ENCODE assay signal across 9 cellular contexts in the genomic region with DNA sequence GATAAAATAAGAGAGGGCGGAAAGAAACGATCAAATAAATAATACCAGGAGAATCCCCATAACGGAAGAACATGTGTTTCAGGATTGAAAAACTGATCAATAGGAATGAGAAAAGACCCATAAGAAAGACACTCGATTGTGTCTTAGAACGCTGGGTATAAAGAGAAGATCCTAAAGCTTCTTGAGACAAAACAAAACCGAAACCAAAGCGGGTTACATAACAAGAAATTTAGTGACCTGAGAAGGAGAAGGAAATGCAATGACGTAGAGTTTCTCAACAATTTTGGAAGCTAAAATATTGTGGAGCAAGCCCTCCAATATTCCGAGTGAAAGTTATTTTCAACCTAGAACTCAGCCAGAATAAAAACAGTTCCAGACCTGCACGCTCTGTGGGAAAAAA.
DNase-seq lines count a peak whose midpoint lies in the region; ATAC-seq and TF ChIP-seq lines count a peak whose summit lies in the region.
"Had no signal": no experiment of that assay in that cellular context is flagged by ENCODE, and none has a peak within 500 bp of the region (broad histone marks: within the 10 kb centered on the region; RNA-seq: fewer than 3 reads in every experiment).

No MANE protein-coding gene starts in this region.

- no peaks in the 10 kb centered on the region for H3K9me3 ChIP-seq in SK-N-SH

- peaks cover 2 to 9% of the 10 kb centered on the region in 2 experiments for H3K36me3 ChIP-seq in SK-N-SH (replicated peaks in 1 of 2; ENCODE audit: control insufficient read depth in 1 of 2, insufficient read depth in 2 of 2, low read length in 1 of 2)

- CTCF ChIA-PET in SK-N-SH (lab: Yijun Ruan, JAX): interaction anchor here (1.3 kb wide), 1 partner anchor 114 kb away, joined by 3 read pairs; no protein-coding TSS in a partner anchor

- H4K20me1 ChIP-seq in SK-N-SH (ENCODE audit: insufficient read depth): no peaks in the 10 kb centered on the region

- peak overlapping the region; percentile 72 for H3K9ac ChIP-seq in SK-N-SH

- peaks cover 4% of the 10 kb centered on the region for H3K4me1 Mint-ChIP-seq in glutamatergic neuron (ENCODE audit: low read depth, unreplicated experiment)

- peak; percentile 37 for DNase-seq in AG10803 (ENCODE audit: low read depth)
- no peak for DNase-seq in SK-N-SH
- DNase-seq in glutamatergic neuron: no peak
- DNase-seq in retina: no peak
- no peak for DNase-seq in activated CD4-positive, CD25-positive, alpha-beta regulatory T cell (lab: John Stamatoyannopoulos, UW)
- DNase-seq in activated CD4-positive, CD25-positive, alpha-beta regulatory T cell treated with anti-CD3 and anti-CD28 coated beads, Interleukin-2, amount 50 U/mL, for 72 hours: no peak
- no peak for DNase-seq in midbrain (lab: John Stamatoyannopoulos, UW)
- DNase-seq: NCI-H2171 treated with DMSO at 0.1 percent for 48 hours had no signal

- 16% methylated on average over 10 of the region's 10 CpGs for WGBS in SK-N-SH (ENCODE audit: low lambda C conversion rate)

- TF ChIP-seq EP300 in SK-N-SH (IDR thresholded peaks at IDR 0.05; ENCODE audit: borderline replicate concordance in 1 of 2, low read depth in 1 of 2, low read length in 1 of 2): no peak

- TF ChIP-seq CTCF in AG10803 (conservative IDR thresholded peaks at IDR 0.05; ENCODE audit: low read length) (no peak), SK-N-SH (IDR thresholded peaks at IDR 0.05) (no peak), glutamatergic neuron (IDR thresholded peaks at IDR 0.05; ENCODE audit: partially characterized antibody, unreplicated experiment) (no peak)

- peak overlapping the region; percentile 81 to 91 for H3K27ac ChIP-seq in SK-N-SH (ENCODE audit: low read depth in 2 of 2, low read length in 1 of 2)

- H3K4me3 ChIP-seq in AG10803 (ENCODE audit: low read length): peak overlapping the region; percentile 78
- peak overlapping the region; percentile 75 to 76 for H3K4me3 ChIP-seq in SK-N-SH (ENCODE audit: low read depth in 2 of 2, low read length in 1 of 2)

- H3K4me3 Mint-ChIP-seq in glutamatergic neuron (ENCODE audit: unreplicated experiment): peak overlapping the region; percentile 83

- POLR2A ChIA-PET in SK-N-SH (lab: Yijun Ruan, JAX): no interaction called here

- no peaks in the 10 kb centered on the region for H3K27me3 ChIP-seq in SK-N-SH (ENCODE audit: insufficient read depth)

- ATAC-seq in GM18867 (IDR thresholded peaks at IDR 0.05; ENCODE audit: unreplicated experiment): peak; percentile 60

- H3K4me2 ChIP-seq in SK-N-SH: peak overlapping the region; percentile 68

- no peaks in the 10 kb centered on the region for H3K36me3 Mint-ChIP-seq in glutamatergic neuron (ENCODE audit: unreplicated experiment)

- no peak overlapping the region for H3K27ac Mint-ChIP-seq in glutamatergic neuron (ENCODE audit: unreplicated experiment)

- no peaks in the 10 kb centered on the region for H3K27me3 Mint-ChIP-seq in glutamatergic neuron (ENCODE audit: unreplicated experiment)

- H3K9me2 ChIP-seq in SK-N-SH: no peaks in the 10 kb centered on the region

- peaks cover 4% of the 10 kb centered on the region for H3F3A ChIP-seq in SK-N-SH (replicated peaks; ENCODE audit: insufficient read depth)

- peak overlapping the region; percentile 79 for H2AFZ ChIP-seq in SK-N-SH (ENCODE audit: low read depth)

- H3K9me3 Mint-ChIP-seq in glutamatergic neuron (ENCODE audit: unreplicated experiment): peaks cover 4% of the 10 kb centered on the region

- H3K79me2 ChIP-seq in SK-N-SH (ENCODE audit: insufficient read depth): peaks cover 11% of the 10 kb centered on the region; the same call in 1 of the 2 replicates

- TF ChIP-seq RAD21 in SK-N-SH (IDR thresholded peaks at IDR 0.05; ENCODE audit: low read length): no peak

- peaks cover 0 to 10% of the 10 kb centered on the region in 2 experiments; a peak in 3 of 4 replicates for H3K4me1 ChIP-seq in SK-N-SH (ENCODE audit: control insufficient read depth in 1 of 2, insufficient read depth in 2 of 2, low read depth in 1 of 2, low read length in 1 of 2)

TF ChIP-seq in SK-N-SH, 30 proteins besides CTCF, POLR2A, EP300 and RAD21:
- TF ChIP-seq FOSL2 (IDR thresholded peaks at IDR 0.05; ENCODE audit: borderline replicate concordance, low read depth) (no peak), SIN3A (IDR thresholded peaks at IDR 0.05; ENCODE audit: borderline replicate concordance, low read depth, low read length) (no peak), GABPA (IDR thresholded peaks at IDR 0.05; ENCODE audit: low read depth) (0 out of 2 replicates have a peak, but pooled peaks have one; percentile 35)
- TF ChIP-seq, protein P1, sequence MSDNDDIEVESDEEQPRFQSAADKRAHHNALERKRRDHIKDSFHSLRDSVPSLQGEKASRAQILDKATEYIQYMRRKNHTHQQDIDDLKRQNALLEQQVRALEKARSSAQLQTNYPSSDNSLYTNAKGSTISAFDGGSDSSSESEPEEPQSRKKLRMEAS (IDR thresholded peaks at IDR 0.05; ENCODE audit: low read depth): 0 out of 2 replicates have a peak, but pooled peaks have one; percentile 2
